Comparison of ENCODE assay signal across 21 cellular contexts in the genomic region with DNA sequence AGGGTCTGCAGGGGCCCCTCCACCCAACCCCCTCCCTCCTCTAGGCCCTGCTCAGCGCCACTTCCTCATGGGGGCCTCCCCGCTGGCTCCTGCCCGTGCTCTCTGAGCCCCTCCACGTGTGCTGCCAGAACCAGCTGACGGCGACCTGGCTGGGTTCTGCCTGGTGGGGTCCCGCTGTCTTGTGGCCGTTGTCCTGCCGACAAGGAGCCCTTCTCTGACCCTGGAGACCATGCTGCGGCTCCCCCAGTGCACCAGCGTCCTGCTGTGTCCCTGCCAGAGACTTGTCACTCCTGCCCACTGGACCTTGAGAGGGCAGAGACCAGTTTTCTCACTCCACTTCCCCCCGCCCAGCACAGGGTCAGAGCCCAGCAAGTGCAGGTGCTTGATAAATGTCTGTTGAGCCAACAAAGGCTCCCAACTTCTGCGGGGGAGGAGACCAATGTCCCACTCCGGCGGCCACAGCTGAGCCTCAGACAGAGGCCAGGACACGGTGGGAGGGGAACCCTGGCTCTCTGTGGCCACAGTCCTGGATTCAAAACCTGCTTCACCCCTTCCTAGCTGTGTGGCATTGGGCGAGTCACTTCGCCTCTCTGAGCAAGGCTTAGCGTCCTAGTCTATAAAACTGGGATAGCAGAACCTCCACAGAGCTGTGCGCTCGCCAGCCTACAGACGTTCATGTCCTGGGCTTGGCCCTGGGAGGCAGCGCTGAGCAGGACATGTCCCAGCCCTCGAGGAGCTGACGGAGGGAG. TPM values are rescaled to one million over a fixed set of nuclear protein-coding genes. Genes with fewer than 3 reads are reported as not detected.
DNase-seq lines count a peak whose midpoint lies in the region; ATAC-seq, FAIRE-seq and TF ChIP-seq lines count a peak whose summit lies in the region.
"Had no signal": no experiment of that assay in that cellular context is flagged by ENCODE, and none has a peak within 500 bp of the region (broad histone marks: within the 10 kb centered on the region; RNA-seq: fewer than 3 reads in every experiment).

No MANE protein-coding gene starts in this region.

- no peak overlapping the region for H2BK15ac ChIP-seq in H1 (ENCODE audit: low read length)

- peak overlapping the region; percentile 74 for H4K91ac ChIP-seq in H1 (replicated peaks; ENCODE audit: insufficient read length, low read length)

- H2AFZ ChIP-seq in H1 (ENCODE audit: low read length) = no peak overlapping the region

- no peak overlapping the region for H3K4me3 ChIP-seq in H1 (ENCODE audit: extremely low read depth in 1 of 4, insufficient read depth in 2 of 4, low read depth in 3 of 4, low read length in 4 of 4)
- H3K4me3 ChIP-seq: coronary artery, gastrocnemius medialis had no signal

- H3K4me2 ChIP-seq in H1 (ENCODE audit: insufficient read depth in 1 of 2, low read depth in 2 of 2, low read length in 2 of 2) = no peak overlapping the region

- H3K27ac ChIP-seq in H1 (ENCODE audit: low read depth, low read length) = no peak overlapping the region
- H3K27ac ChIP-seq: epithelial cell of prostate had no signal

- H3K23ac ChIP-seq in H1 (ENCODE audit: insufficient read length) = no peak overlapping the region

- 83% methylated on average over 25 of the region's 25 CpGs; no CpG with 5 or more reads in 1 of the 2 experiments for WGBS in H1 (ENCODE audit: extremely low coverage in 1 of 2, insufficient coverage in 1 of 2, insufficient read length in 1 of 2, insufficient replicate concordance in 2 of 2, low coverage in 1 of 2, low lambda C conversion rate in 2 of 2, missing lambda C conversion rate in 1 of 2), 2 experiments

- no peak overlapping the region for H2AK5ac ChIP-seq in H1 (ENCODE audit: low read depth, low read length)

- H3K27ac Mint-ChIP-seq in HFFc6 (peak overlapping the region; percentile 95; the same call in 1 of the 2 replicates), naive B cell (peak overlapping the region in 1 of 6 donors; percentile 61)
- H3K27ac Mint-ChIP-seq: CD8-positive, alpha-beta T cell; T-helper 17 cell had no signal

- H3K36me3 ChIP-seq in H1 (ENCODE audit: control insufficient read depth in 2 of 4, insufficient read depth in 4 of 4, low read length in 3 of 4) = no peaks in the 10 kb centered on the region
- H3K36me3 ChIP-seq: gastrocnemius medialis had no signal

- H3K56ac ChIP-seq in H1 (replicated peaks; ENCODE audit: insufficient read length, low read depth, low read length) = no peak overlapping the region

- POLR2A ChIA-PET in H1 (lab: Charles Lee; ENCODE audit: partially characterized antibody) = no interaction called here

- TF ChIP-seq POLR2A in H1 (IDR thresholded peaks at IDR 0.05; ENCODE audit: control extremely low read depth in 1 of 2, low read depth in 2 of 2, low read length in 2 of 2) = no peak

- H3K9ac ChIP-seq in H1 (replicated peaks in 1 of 4; ENCODE audit: extremely low read depth in 1 of 4, low read depth in 3 of 4, low read length in 3 of 4) = no peak overlapping the region

- no peaks in the 10 kb centered on the region for H3K23me2 ChIP-seq in H1 (ENCODE audit: low read depth, low read length)

- H3K14ac ChIP-seq in H1 (ENCODE audit: insufficient read length) = no peak overlapping the region

- H3K79me1 ChIP-seq in H1 (ENCODE audit: low read depth, low read length) = no peaks in the 10 kb centered on the region

- no peak overlapping the region for H2BK5ac ChIP-seq in H1 (ENCODE audit: low read depth, low read length)

- H2BK12ac ChIP-seq in H1 (ENCODE audit: low read depth, low read length) = no peak overlapping the region; the same call in 1 of the 2 replicates

- H3K4me3 Mint-ChIP-seq in HFFc6 = no peak overlapping the region
- H3K4me3 Mint-ChIP-seq in naive B cell = peak overlapping the region in 2 of 8 donors; percentile 22 to 29
- H3K4me3 Mint-ChIP-seq: CD8-positive, alpha-beta T cell; nephron; T-helper 17 cell had no signal

- H3K9me3 ChIP-seq in H1 (ENCODE audit: insufficient read depth in 2 of 2, low read depth in 1 of 2, low read length in 1 of 2) = no peaks in the 10 kb centered on the region
- H3K9me3 ChIP-seq: gastrocnemius medialis had no signal

- H3K36me3 Mint-ChIP-seq in HFFc6 (ENCODE audit: low read depth) (no peaks in the 10 kb centered on the region), naive B cell (no peaks in the 10 kb centered on the region)
- H3K36me3 Mint-ChIP-seq: CD8-positive, alpha-beta T cell had no signal

- no peaks in the 10 kb centered on the region for H3K79me2 ChIP-seq in H1 (ENCODE audit: control insufficient read depth in 1 of 2, insufficient read depth in 2 of 2, low read length in 2 of 2)

- FAIRE-seq in H1 (lab: Jason Lieb, UNC) = no peak
- FAIRE-seq: GM18507 had no signal

- no peak overlapping the region for H3K18ac ChIP-seq in H1 (ENCODE audit: extremely low read depth, low read length)

- H3K4ac ChIP-seq in H1 (replicated peaks; ENCODE audit: insufficient read length, low read depth, low read length) = no peak overlapping the region

- H3K9me3 Mint-ChIP-seq in HFFc6 (no peaks in the 10 kb centered on the region), naive B cell (no peaks in the 10 kb centered on the region)
- H3K9me3 Mint-ChIP-seq: CD8-positive, alpha-beta T cell; nephron had no signal

- H3K27me3 ChIP-seq in H1 (replicated peaks in 1 of 4; ENCODE audit: control insufficient read depth in 3 of 4, extremely low read depth in 1 of 4, insufficient read depth in 3 of 4, low read length in 3 of 4) = no peaks in the 10 kb centered on the region

- peaks cover 0 to 9% (median 3%) of the 10 kb centered on the region in 4 experiments; a peak in 3 of 7 replicates for H3K4me1 ChIP-seq in H1 (replicated peaks in 1 of 4; ENCODE audit: control insufficient read depth in 3 of 4, insufficient read depth in 4 of 4, low read length in 3 of 4)
- H3K4me1 ChIP-seq: gastrocnemius medialis had no signal

- peak overlapping the region; percentile 7; the same call in 1 of the 2 replicates for H4K8ac ChIP-seq in H1 (ENCODE audit: extremely low read depth, insufficient read depth, low read length)

- H4K20me1 ChIP-seq in H1 (replicated peaks in 1 of 2; ENCODE audit: control insufficient read depth in 1 of 2, insufficient read depth in 2 of 2, low read length in 2 of 2) = peaks cover 0 to 4% of the 10 kb centered on the region in 2 experiments

- H3K4me1 Mint-ChIP-seq in HFFc6 (ENCODE audit: low read depth) (peaks cover 23% of the 10 kb centered on the region), naive B cell (peaks cover 0 to 21% (median 6%) of the 10 kb centered on the region in 3 donors)

- no peak for TF ChIP-seq RAD21 in H1 (IDR thresholded peaks at IDR 0.05 in 1 of 2, conservative IDR thresholded peaks at IDR 0.05 in 1 of 2; ENCODE audit: low read depth in 2 of 2, low read length in 2 of 2)

- TF ChIP-seq CTCF in HFFc6 (IDR thresholded peaks at IDR 0.05) (no peak), H1 (IDR thresholded peaks at IDR 0.05; ENCODE audit: control extremely low read depth in 1 of 3, insufficient read depth in 1 of 3, low read depth in 1 of 3, low read length in 3 of 3) (peak in 2 of 3 experiments; percentile 8 to 12; a peak in 1 of 4 replicates)

- CTCF ChIA-PET in H1 (lab: Charles Lee; ENCODE audit: partially characterized antibody) = interaction anchor here (0.8 to 4.7 kb wide), 15 partner anchors 12 to 308 kb away, joined by 3 to 39 read pairs (median 5); a partner anchor contains a TSS

- TF ChIP-seq EP300 in H1 (IDR thresholded peaks at IDR 0.05; ENCODE audit: borderline replicate concordance in 1 of 2, low read depth in 2 of 2, low read length in 2 of 2) = no peak

- no peak overlapping the region for H4K5ac ChIP-seq in H1 (ENCODE audit: insufficient read length, low read depth, low read length)

- H2BK20ac ChIP-seq in H1 (ENCODE audit: low read length) = no peak overlapping the region

- peak; percentile 37 for ATAC-seq in naive B cell (ENCODE audit: low read depth in 2 of 2)
- ATAC-seq: CD8-positive, alpha-beta T cell; gastrocnemius medialis; T-helper 17 cell had no signal

- peaks cover 11% of the 10 kb centered on the region for H3K27me3 Mint-ChIP-seq in HFFc6 (ENCODE audit: insufficient read depth)
- peaks cover 16 to 51% (median 32%) of the 10 kb centered on the region in 3 donors for H3K27me3 Mint-ChIP-seq in naive B cell

- peak; percentile 21 for DNase-seq in A172 (ENCODE audit: low spot score)
- DNase-seq in HFFc6 = no peak
- DNase-seq in H1 (ENCODE audit: low read depth in 1 of 2, low spot score in 2 of 2) = no peak
- no peak for DNase-seq in naive B cell
- DNase-seq in superior temporal gyrus (ENCODE audit: extremely low spot score) = no peak
- no peak for DNase-seq in NCI-H446 (lab: John Stamatoyannopoulos, UW)
- no peak for DNase-seq in stimulated activated naive CD4-positive, alpha-beta T cell (lab: John Stamatoyannopoulos, UW)
- DNase-seq in activated CD4-positive, alpha-beta T cell treated with anti-CD3 and anti-CD28 coated beads for 1 hour = no peak
- DNase-seq: activated gamma-delta T cell treated with Interleukin-2 at 50 U/mL for 16 hours; CD8-positive, alpha-beta T cell; DMS79; HCEC 1CT; mammary epithelial cell; NCI-H345; NK-92 treated with Interleukin-12 subunit alpha and Interleukin-12 subunit beta, amount 100 ng/mL, for 24 hours; T-helper 17 cell had no signal

- no peak overlapping the region for H2BK120ac ChIP-seq in H1 (replicated peaks; ENCODE audit: low read depth, low read length)

TF ChIP-seq in H1, 55 proteins besides CTCF, POLR2A, EP300 and RAD21:
- TF ChIP-seq GABPA (IDR thresholded peaks at IDR 0.05; ENCODE audit: borderline replicate concordance, insufficient read depth, low read length) (peak; percentile 40; the same call in 1 of the 2 replicates), EZH2 (IDR thresholded peaks at IDR 0.05; ENCODE audit: low read depth, low read length, severe bottlenecking) (no peak), NRF1 (IDR thresholded peaks at IDR 0.05; ENCODE audit: low read depth, low read length) (no peak)

RNA-seq across cellular contexts. Expression of a gene that starts 24.8 kb away (rescaled TPM):
- 30.5 and 31.0 TPM in 2 replicates for total RNA-seq in A172 (2014; rRNA removed; shearing (Covaris generic))
- 1 to 10 TPM in 4 of 6 experiments, under 1 TPM in 2; 0.24 to 5.1 (median 4.1) TPM for total RNA-seq in HFFc6 (2021; fragmentation: NEBNext Ultra II Directional; extraction: Animal tissue kit (Norgen Biotek cat#: 25700))
- 7.3 and 7.4 TPM in 2 replicates for total RNA-seq in H1 (2021; fragmentation: NEBNext Ultra II Directional; extraction: Animal tissue kit (Norgen Biotek cat#: 25700))
- 6.4 and 13.1 TPM in 2 replicates for polyA plus RNA-seq in H1 (2011; rRNA removed)
- polyA plus RNA-seq in H1 (2011; cell fraction: cytosol; rRNA removed) = 5.6 TPM
- 17.1 TPM for polyA plus RNA-seq in H1 (2011; cell fraction: nucleus; rRNA removed)
- polyA plus RNA-seq in H1 (2012, experiment 1 of 2) = 5.6 to 9.3 TPM (median 7.0 TPM) in 4 replicates
- polyA plus RNA-seq in H1 (2012, experiment 2 of 2) = 5.9 TPM
- polyA plus RNA-seq in H1 (2013, experiment 1 of 2) = 5.1 TPM
- polyA plus RNA-seq in H1 (2013, experiment 2 of 2) = 4.7 TPM
- polyA minus RNA-seq in H1 (2011; rRNA and poly(A)+ RNA removed) = 4.9 and 5.6 TPM in 2 replicates
- 5.4 TPM for polyA minus RNA-seq in H1 (2011; cell fraction: cytosol; rRNA and poly(A)+ RNA removed)
- polyA minus RNA-seq in H1 (2011; cell fraction: nucleus; rRNA and poly(A)+ RNA removed) = 9.3 TPM
- under 1 TPM in 1 of 6 donors, not detected in 5; 0.21 TPM for polyA plus RNA-seq in naive B cell (ENCODE audit: low read depth in 6 of 6)
